Comparison of ENCODE assay signal across 1 cellular context in genomic region chr1:54163051-54163450, GRCh38.
TF ChIP-seq lines count a peak whose summit lies in the region.

No MANE protein-coding gene starts in this region.

TF ChIP-seq in HCT116, 20 proteins besides CTCF, POLR2A, EP300 and RAD21 (continued from another document):
- TF ChIP-seq CBX3 (IDR thresholded peaks at IDR 0.05; ENCODE audit: low read depth) (no peak), JUND (IDR thresholded peaks at IDR 0.05) (no peak), ZFX (IDR thresholded peaks at IDR 0.05) (no peak), TCF7L2 (IDR thresholded peaks at IDR 0.05; ENCODE audit: borderline replicate concordance, extremely low read depth, insufficient read depth, insufficient read length) (no peak), CEBPB (IDR thresholded peaks at IDR 0.05; ENCODE audit: low read depth) (no peak), SP1 (IDR thresholded peaks at IDR 0.05; ENCODE audit: low read depth) (no peak), MAX (IDR thresholded peaks at IDR 0.05) (no peak), SIN3A (IDR thresholded peaks at IDR 0.05; ENCODE audit: low read depth) (no peak)
